Comparison of ENCODE assay signal across 23 cellular contexts in genomic region chr17:61488878-61489718, GRCh38. TPM values are rescaled to one million over a fixed set of nuclear protein-coding genes. Genes with fewer than 3 reads are reported as not detected.
DNase-seq lines count a peak whose midpoint lies in the region; ATAC-seq and TF ChIP-seq lines count a peak whose summit lies in the region.
"Had no signal": no experiment of that assay in that cellular context is flagged by ENCODE, and none has a peak within 500 bp of the region (broad histone marks: within the 10 kb centered on the region; RNA-seq: fewer than 3 reads in every experiment).

No MANE protein-coding gene starts in this region.

- no peak overlapping the region for H3K4me3 Mint-ChIP-seq in stimulated activated naive B cell treated with anti-CD40 and anti-IgM and Interleukin-4, amounts not matched to agents 10 μg/mL and 1 μg/mL and 100 μg/mL, for 72 hours
- H3K4me3 Mint-ChIP-seq: activated T-helper 1 cell treated with anti-CD3 and anti-CD28 coated beads, Interleukin-12 subunit alpha, Interleukin-12 subunit beta, Interleukin-2, Interleukin-4 antibody, amounts not matched to agents 30 ng/mL and 10 ng/mL and 1 ng/mL, durations not matched to agents 14 hours and 24 hours and 36 hours; effector memory CD8-positive, alpha-beta T cell; H9; stimulated activated effector memory CD8-positive, alpha-beta T cell treated with anti-CD3 and anti-CD28 coated beads, Interleukin-12 subunit alpha, Interleukin-12 subunit beta, amount 100 ng/mL, for 72 hours had no signal

- H3K27me3 ChIP-seq in stomach = peaks cover 0 to 9% (median 0%) of the 10 kb centered on the region in 3 donors

- peaks cover 7 to 22% of the 10 kb centered on the region in 2 donors for H3K27me3 Mint-ChIP-seq in stimulated activated naive B cell treated with anti-CD40 and anti-IgM and Interleukin-4, amounts not matched to agents 10 μg/mL and 1 μg/mL and 100 μg/mL, for 72 hours

- H3K36me3 ChIP-seq in stomach = no peaks in the 10 kb centered on the region
- H3K36me3 ChIP-seq: left ventricle myocardium inferior had no signal

- H3K9me3 ChIP-seq in stomach = no peaks in the 10 kb centered on the region
- H3K9me3 ChIP-seq: left ventricle myocardium inferior had no signal

- H3K4me3 ChIP-seq in stomach = no peak overlapping the region
- H3K4me3 ChIP-seq: left ventricle myocardium inferior had no signal

- ATAC-seq in stimulated activated naive B cell treated with anti-CD40 and anti-IgM and Interleukin-4, amounts not matched to agents 10 μg/mL and 1 μg/mL and 100 μg/mL, for 72 hours (replicated peaks) = no peak
- no peak for ATAC-seq in GM18520 (IDR thresholded peaks at IDR 0.05; ENCODE audit: unreplicated experiment)
- ATAC-seq: activated naive CD4-positive, alpha-beta T cell treated with anti-CD3 and anti-CD28 coated beads, Interleukin-2, amount 50 U/mL, for 72 hours; effector memory CD8-positive, alpha-beta T cell; sciatic nerve; stimulated activated effector memory CD8-positive, alpha-beta T cell treated with anti-CD3 and anti-CD28 coated beads, Interleukin-12 subunit alpha, Interleukin-12 subunit beta, amount 100 ng/mL, for 72 hours had no signal

- TF ChIP-seq EP300 in stomach (IDR thresholded peaks at IDR 0.05) = no peak

- WGBS in stomach, 5 donors = 49 to 73% (median 54%) methylated on average over 15 to 16 of the region's 16 CpGs

- no peak overlapping the region for H3K27ac Mint-ChIP-seq in stimulated activated naive B cell treated with anti-CD40 and anti-IgM and Interleukin-4, amounts not matched to agents 10 μg/mL and 1 μg/mL and 100 μg/mL, for 72 hours
- H3K27ac Mint-ChIP-seq: activated naive CD4-positive, alpha-beta T cell treated with anti-CD3 and anti-CD28 coated beads, Interleukin-2, amount 50 U/mL, for 72 hours; activated T-helper 1 cell treated with anti-CD3 and anti-CD28 coated beads, Interleukin-12 subunit alpha, Interleukin-12 subunit beta, Interleukin-2, Interleukin-4 antibody, amounts not matched to agents 30 ng/mL and 10 ng/mL and 1 ng/mL, durations not matched to agents 14 hours and 24 hours and 36 hours; H9; stimulated activated effector memory CD8-positive, alpha-beta T cell treated with anti-CD3 and anti-CD28 coated beads, Interleukin-12 subunit alpha, Interleukin-12 subunit beta, amount 100 ng/mL, for 72 hours had no signal

- no peaks in the 10 kb centered on the region for H3K4me1 Mint-ChIP-seq in stimulated activated naive B cell treated with anti-CD40 and anti-IgM and Interleukin-4, amounts not matched to agents 10 μg/mL and 1 μg/mL and 100 μg/mL, for 72 hours
- H3K4me1 Mint-ChIP-seq: stimulated activated effector memory CD8-positive, alpha-beta T cell treated with anti-CD3 and anti-CD28 coated beads, Interleukin-12 subunit alpha, Interleukin-12 subunit beta, amount 100 ng/mL, for 72 hours had no signal

- TF ChIP-seq CTCF in stomach (IDR thresholded peaks at IDR 0.05) = no peak

- intact Hi-C loops in stomach (cut with DNase I; ENCODE audit: low total_unique reads) = no loop called here

- H3K36me3 Mint-ChIP-seq in stimulated activated naive B cell treated with anti-CD40 and anti-IgM and Interleukin-4, amounts not matched to agents 10 μg/mL and 1 μg/mL and 100 μg/mL, for 72 hours = no peaks in the 10 kb centered on the region
- H3K36me3 Mint-ChIP-seq: activated naive CD4-positive, alpha-beta T cell treated with anti-CD3 and anti-CD28 coated beads, Interleukin-2, amount 50 U/mL, for 72 hours; stimulated activated effector memory CD8-positive, alpha-beta T cell treated with anti-CD3 and anti-CD28 coated beads, Interleukin-12 subunit alpha, Interleukin-12 subunit beta, amount 100 ng/mL, for 72 hours had no signal

- DNase-seq in NCI-H69 (lab: John Stamatoyannopoulos, UW) (peak; percentile 20), ecto neural progenitor cell (ENCODE audit: low spot score) (peak; percentile 45), mesenteric fat pad (ENCODE audit: low spot score) (peak; percentile 81), stomach (peak; percentile 61)
- DNase-seq in stimulated activated naive B cell treated with anti-CD40 and anti-IgM and Interleukin-4, amounts not matched to agents 10 μg/mL and 1 μg/mL and 100 μg/mL, for 72 hours = no peak
- DNase-seq in activated effector memory CD4-positive, alpha-beta T cell treated with Interleukin-2 at 50 U/mL for 16 hours = no peak
- DNase-seq: AML-193; DND-41; effector memory CD8-positive, alpha-beta T cell; H9; head of caudate nucleus; left ventricle myocardium inferior; NCI-H510A treated with DMSO at 0.1 percent for 48 hours; SW 1271 had no signal

- no peaks in the 10 kb centered on the region for H3K9me3 Mint-ChIP-seq in stimulated activated naive B cell treated with anti-CD40 and anti-IgM and Interleukin-4, amounts not matched to agents 10 μg/mL and 1 μg/mL and 100 μg/mL, for 72 hours
- H3K9me3 Mint-ChIP-seq: activated naive CD4-positive, alpha-beta T cell treated with anti-CD3 and anti-CD28 coated beads, Interleukin-2, amount 50 U/mL, for 72 hours; activated T-helper 1 cell treated with anti-CD3 and anti-CD28 coated beads, Interleukin-12 subunit alpha, Interleukin-12 subunit beta, Interleukin-2, Interleukin-4 antibody, amounts not matched to agents 30 ng/mL and 10 ng/mL and 1 ng/mL, durations not matched to agents 14 hours and 24 hours and 36 hours; effector memory CD8-positive, alpha-beta T cell; H9; stimulated activated effector memory CD8-positive, alpha-beta T cell treated with anti-CD3 and anti-CD28 coated beads, Interleukin-12 subunit alpha, Interleukin-12 subunit beta, amount 100 ng/mL, for 72 hours had no signal

- H3K27ac ChIP-seq in stomach = no peak overlapping the region
- H3K27ac ChIP-seq: left ventricle myocardium inferior had no signal

- peaks cover 0 to 4% (median 2%) of the 10 kb centered on the region in 4 donors for H3K4me1 ChIP-seq in stomach
- H3K4me1 ChIP-seq: left ventricle myocardium inferior had no signal

- TF ChIP-seq POLR2A in stomach (IDR thresholded peaks at IDR 0.05) = no peak

RNA-seq across cellular contexts. Expression of gene TBX4, which starts 36.9 kb away (rescaled TPM):
- total RNA-seq in mesenteric fat pad = 0.19 TPM
- total RNA-seq in stomach = under 1 TPM in 1 of 5 donors, not detected in 4; 0.73 TPM
- under 1 TPM in 1 of 3 donors, not detected in 2; 0.08 TPM for polyA plus RNA-seq in stomach
- total RNA-seq: activated CD8-positive, alpha-beta memory T cell treated with anti-CD3 and anti-CD28 coated beads for 36 hours; activated naive CD4-positive, alpha-beta T cell treated with anti-CD3 and anti-CD28 coated beads, Interleukin-2, amount 50 U/mL, for 72 hours; activated T-helper 1 cell treated with anti-CD3 and anti-CD28 coated beads, Interleukin-12 subunit alpha, Interleukin-12 subunit beta, Interleukin-2, Interleukin-4 antibody, amounts not matched to agents 30 ng/mL and 10 ng/mL and 1 ng/mL, durations not matched to agents 14 hours and 24 hours and 36 hours; cerebellum; H9; left ventricle myocardium inferior; LHCN-M2; osteoblast; sciatic nerve had no signal

Comparison
In these comparisons a context has a peak if more than half of its experiments do, and no peak if none do; other contexts are left out.
1. DNase-seq: peak in NCI-H69 (single experiment), ecto neural progenitor cell (single experiment), mesenteric fat pad (single experiment) and stomach (single experiment); none in stimulated activated naive B cell treated with anti-CD40 and anti-IgM and Interleukin-4, amounts not matched to agents 10 μg/mL and 1 μg/mL and 100 μg/mL, for 72 hours (single experiment) and activated effector memory CD4-positive, alpha-beta T cell treated with Interleukin-2 at 50 U/mL for 16 hours (single experiment).